ENCODE assay signal across 37 cellular contexts in the genomic region with DNA sequence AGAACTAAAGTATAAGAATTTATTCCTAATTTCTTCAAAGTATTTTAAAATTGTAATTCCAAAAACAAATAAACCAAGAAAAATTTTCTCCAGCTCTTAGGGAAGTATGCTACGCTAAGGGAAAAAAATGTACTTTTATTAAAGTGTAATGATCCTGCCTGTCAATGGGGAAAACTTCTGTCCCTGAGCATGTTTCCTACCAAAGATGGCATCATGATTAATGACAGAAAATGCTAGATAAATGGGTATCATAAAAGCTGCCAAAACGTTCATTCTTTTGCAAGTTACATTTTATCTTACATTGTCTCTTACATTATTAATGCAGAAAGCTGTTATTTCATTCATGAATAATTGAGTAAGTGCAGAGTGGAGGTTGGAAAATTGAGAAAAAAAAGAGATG.
"Had no signal": no experiment of that assay in that cellular context is flagged by ENCODE, and none has a peak within 500 bp of the region (broad histone marks: within the 10 kb centered on the region; RNA-seq: fewer than 3 reads in every experiment).

No MANE protein-coding gene starts in this region.

- FAIRE-seq: bronchial epithelial cell had no signal

- ATAC-seq: activated CD4-positive, alpha-beta T cell treated with anti-CD3 and anti-CD28 coated beads for 36 hours; activated CD4-positive, CD25-positive, alpha-beta regulatory T cell treated with anti-CD3 and anti-CD28 coated beads, Interleukin-2, amount 50 U/mL, for 24 hours; activated CD8-positive, alpha-beta memory T cell treated with anti-CD3 and anti-CD28 coated beads, Interleukin-2, amount 10 ng/mL, durations not matched to agents 7 days and 5 days; activated CD8-positive, alpha-beta T cell treated with anti-CD3 and anti-CD28 coated beads, Interleukin-2, amount 10 ng/mL, durations not matched to agents 7 days and 5 days; activated naive CD8-positive, alpha-beta T cell treated with anti-CD3 and anti-CD28 coated beads, Interleukin-2, amount 50 U/mL, for 24 hours; WTC11 had no signal

- H3K36me3 Mint-ChIP-seq: activated CD8-positive, alpha-beta memory T cell treated with anti-CD3 and anti-CD28 coated beads, Interleukin-2, amount 10 ng/mL, durations not matched to agents 7 days and 5 days; activated naive CD4-positive, alpha-beta T cell treated with anti-CD3 and anti-CD28 coated beads, Interleukin-2, amount 10 ng/mL, durations not matched to agents 7 days and 5 days; activated naive CD4-positive, alpha-beta T cell treated with anti-CD3 and anti-CD28 coated beads, Interleukin-2, amount 50 U/mL, for 24 hours; activated naive CD8-positive, alpha-beta T cell; activated naive CD8-positive, alpha-beta T cell treated with anti-CD3 and anti-CD28 coated beads, Interleukin-2, amount 10 ng/mL, durations not matched to agents 7 days and 5 days; brain; WTC11 had no signal

- DNase-seq: activated CD4-positive, alpha-beta memory T cell treated with anti-CD3 and anti-CD28 coated beads, Interleukin-2, amount 10 ng/mL, durations not matched to agents 7 days and 5 days; activated CD4-positive, alpha-beta T cell treated with anti-CD3 and anti-CD28 coated beads for 1 hour; activated CD4-positive, alpha-beta T cell treated with anti-CD3 and anti-CD28 coated beads for 36 hours; activated CD4-positive, alpha-beta T cell treated with anti-CD3 and anti-CD28 coated beads for 48 hours; activated CD4-positive, alpha-beta T cell treated with anti-CD3 and anti-CD28 coated beads, Interleukin-2, amount 10 ng/mL, durations not matched to agents 7 days and 5 days; activated CD4-positive, alpha-beta T cell treated with anti-CD3 and anti-CD28 coated beads, Interleukin-2, amount 50 U/mL, for 48 hours; activated CD4-positive, CD25-positive, alpha-beta regulatory T cell; activated CD8-positive, alpha-beta memory T cell treated with anti-CD3 and anti-CD28 coated beads for 24 hours; activated CD8-positive, alpha-beta memory T cell treated with anti-CD3 and anti-CD28 coated beads, Interleukin-2, amount 10 ng/mL, durations not matched to agents 7 days and 5 days; activated CD8-positive, alpha-beta memory T cell treated with anti-CD3 and anti-CD28 coated beads, Interleukin-2, amount 50 U/mL, for 48 hours; activated CD8-positive, alpha-beta T cell treated with anti-CD3 and anti-CD28 coated beads, Interleukin-2, amount 10 ng/mL, durations not matched to agents 7 days and 5 days; activated effector memory CD4-positive, alpha-beta T cell treated with Interleukin-2 at 50 U/mL for 16 hours; activated gamma-delta T cell; activated naive CD4-positive, alpha-beta T cell treated with anti-CD3 and anti-CD28 coated beads, Interleukin-2, amount 10 ng/mL, durations not matched to agents 7 days and 5 days; activated naive CD4-positive, alpha-beta T cell treated with Interleukin-2 at 50 U/mL for 16 hours; activated naive CD8-positive, alpha-beta T cell treated with anti-CD3 and anti-CD28 coated beads, Interleukin-2, amount 10 ng/mL, durations not matched to agents 7 days and 5 days; activated naive CD8-positive, alpha-beta T cell treated with anti-CD3 and anti-CD28 coated beads, Interleukin-2, amount 50 U/mL, for 24 hours; activated T-cell treated with anti-CD3 and anti-CD28 coated beads, Interleukin-2, amount 50 U/mL, for 24 hours; activated T-cell treated with anti-CD3 and anti-CD28 coated beads, Interleukin-2, amount 50 U/mL, for 48 hours; amygdala; anterior cingulate cortex; caudate nucleus; cerebellar nuclear complex; T-helper 1 cell; T-helper 2 cell; T-helper 9 cell; WERI-Rb-1 had no signal

- H3K9me3 Mint-ChIP-seq: brain had no signal

- H3K27me3 Mint-ChIP-seq: activated CD4-positive, alpha-beta memory T cell treated with anti-CD3 and anti-CD28 coated beads, Interleukin-2, amount 10 ng/mL, durations not matched to agents 7 days and 5 days; activated CD4-positive, alpha-beta T cell treated with anti-CD3 and anti-CD28 coated beads for 36 hours; activated CD4-positive, alpha-beta T cell treated with anti-CD3 and anti-CD28 coated beads, Interleukin-2, amount 10 ng/mL, durations not matched to agents 7 days and 5 days; activated CD8-positive, alpha-beta memory T cell treated with anti-CD3 and anti-CD28 coated beads, Interleukin-2, amount 10 ng/mL, durations not matched to agents 7 days and 5 days; activated naive CD4-positive, alpha-beta T cell treated with anti-CD3 and anti-CD28 coated beads, Interleukin-2, amount 10 ng/mL, durations not matched to agents 7 days and 5 days; activated naive CD4-positive, alpha-beta T cell treated with anti-CD3 and anti-CD28 coated beads, Interleukin-2, amount 50 U/mL, for 24 hours; activated naive CD8-positive, alpha-beta T cell; activated naive CD8-positive, alpha-beta T cell treated with anti-CD3 and anti-CD28 coated beads, Interleukin-2, amount 10 ng/mL, durations not matched to agents 7 days and 5 days; activated naive CD8-positive, alpha-beta T cell treated with anti-CD3 and anti-CD28 coated beads, Interleukin-2, amount 50 U/mL, for 24 hours; activated T-cell treated with anti-CD3 and anti-CD28 coated beads, Interleukin-2, amount 50 U/mL, for 24 hours; brain; central memory CD8-positive, alpha-beta T cell had no signal

- H3K4me3 Mint-ChIP-seq: activated CD4-positive, alpha-beta memory T cell treated with anti-CD3 and anti-CD28 coated beads, Interleukin-2, amount 10 ng/mL, durations not matched to agents 7 days and 5 days; activated CD4-positive, alpha-beta T cell treated with anti-CD3 and anti-CD28 coated beads for 36 hours; activated CD4-positive, alpha-beta T cell treated with anti-CD3 and anti-CD28 coated beads, Interleukin-2, amount 10 ng/mL, durations not matched to agents 7 days and 5 days; activated CD8-positive, alpha-beta memory T cell treated with anti-CD3 and anti-CD28 coated beads, Interleukin-2, amount 10 ng/mL, durations not matched to agents 7 days and 5 days; activated CD8-positive, alpha-beta T cell treated with anti-CD3 and anti-CD28 coated beads, Interleukin-2, amount 10 ng/mL, durations not matched to agents 7 days and 5 days; activated naive CD4-positive, alpha-beta T cell treated with anti-CD3 and anti-CD28 coated beads, Interleukin-2, amount 10 ng/mL, durations not matched to agents 7 days and 5 days; activated naive CD4-positive, alpha-beta T cell treated with anti-CD3 and anti-CD28 coated beads, Interleukin-2, amount 50 U/mL, for 24 hours; activated naive CD8-positive, alpha-beta T cell; activated naive CD8-positive, alpha-beta T cell treated with anti-CD3 and anti-CD28 coated beads, Interleukin-2, amount 10 ng/mL, durations not matched to agents 7 days and 5 days; activated naive CD8-positive, alpha-beta T cell treated with anti-CD3 and anti-CD28 coated beads, Interleukin-2, amount 50 U/mL, for 24 hours; activated T-cell treated with anti-CD3 and anti-CD28 coated beads, Interleukin-2, amount 50 U/mL, for 24 hours; brain; central memory CD8-positive, alpha-beta T cell; T-helper 1 cell treated with Interleukin-12 subunit alpha and Interleukin-12 subunit beta and Interleukin-4 antibody, amounts not matched to agents 30 μg/mL and 1 μg/mL, for 36 hours; T-helper 2 cell treated with Interferon-gamma antibody and Interleukin-4, amounts not matched to agents 5 μg/mL and 100 μg/mL, for 36 hours; WTC11 had no signal

- H3K4me1 Mint-ChIP-seq: activated CD4-positive, alpha-beta memory T cell treated with anti-CD3 and anti-CD28 coated beads, Interleukin-2, amount 10 ng/mL, durations not matched to agents 7 days and 5 days; activated CD4-positive, alpha-beta T cell treated with anti-CD3 and anti-CD28 coated beads for 36 hours; activated CD4-positive, alpha-beta T cell treated with anti-CD3 and anti-CD28 coated beads, Interleukin-2, amount 10 ng/mL, durations not matched to agents 7 days and 5 days; activated CD8-positive, alpha-beta memory T cell treated with anti-CD3 and anti-CD28 coated beads, Interleukin-2, amount 10 ng/mL, durations not matched to agents 7 days and 5 days; activated naive CD4-positive, alpha-beta T cell treated with anti-CD3 and anti-CD28 coated beads, Interleukin-2, amount 10 ng/mL, durations not matched to agents 7 days and 5 days; activated naive CD4-positive, alpha-beta T cell treated with anti-CD3 and anti-CD28 coated beads, Interleukin-2, amount 50 U/mL, for 24 hours; activated naive CD8-positive, alpha-beta T cell treated with anti-CD3 and anti-CD28 coated beads, Interleukin-2, amount 10 ng/mL, durations not matched to agents 7 days and 5 days; activated naive CD8-positive, alpha-beta T cell treated with anti-CD3 and anti-CD28 coated beads, Interleukin-2, amount 50 U/mL, for 24 hours; brain; central memory CD8-positive, alpha-beta T cell; WTC11 had no signal

- H3K27ac Mint-ChIP-seq: activated CD4-positive, alpha-beta memory T cell treated with anti-CD3 and anti-CD28 coated beads, Interleukin-2, amount 10 ng/mL, durations not matched to agents 7 days and 5 days; activated CD4-positive, alpha-beta T cell treated with anti-CD3 and anti-CD28 coated beads for 36 hours; activated CD4-positive, alpha-beta T cell treated with anti-CD3 and anti-CD28 coated beads, Interleukin-2, amount 10 ng/mL, durations not matched to agents 7 days and 5 days; activated CD8-positive, alpha-beta memory T cell treated with anti-CD3 and anti-CD28 coated beads, Interleukin-2, amount 10 ng/mL, durations not matched to agents 7 days and 5 days; activated CD8-positive, alpha-beta T cell treated with anti-CD3 and anti-CD28 coated beads, Interleukin-2, amount 10 ng/mL, durations not matched to agents 7 days and 5 days; activated naive CD4-positive, alpha-beta T cell treated with anti-CD3 and anti-CD28 coated beads, Interleukin-2, amount 10 ng/mL, durations not matched to agents 7 days and 5 days; activated naive CD4-positive, alpha-beta T cell treated with anti-CD3 and anti-CD28 coated beads, Interleukin-2, amount 50 U/mL, for 24 hours; activated naive CD8-positive, alpha-beta T cell; activated naive CD8-positive, alpha-beta T cell treated with anti-CD3 and anti-CD28 coated beads, Interleukin-2, amount 10 ng/mL, durations not matched to agents 7 days and 5 days; activated naive CD8-positive, alpha-beta T cell treated with anti-CD3 and anti-CD28 coated beads, Interleukin-2, amount 50 U/mL, for 24 hours; activated T-cell treated with anti-CD3 and anti-CD28 coated beads, Interleukin-2, amount 50 U/mL, for 24 hours; activated T-helper 2 cell treated with anti-CD3 and anti-CD28 coated beads, Interferon-gamma antibody, Interleukin-2, Interleukin-4, amounts not matched to agents 10 μg/mL and 5 μg/mL and 100 μg/mL, durations not matched to agents 14 hours and 24 hours and 36 hours; brain; T-helper 1 cell treated with Interleukin-12 subunit alpha and Interleukin-12 subunit beta and Interleukin-4 antibody, amounts not matched to agents 30 μg/mL and 1 μg/mL, for 36 hours; T-helper 2 cell treated with Interferon-gamma antibody and Interleukin-4, amounts not matched to agents 5 μg/mL and 100 μg/mL, for 36 hours; WTC11 had no signal
